Comparison of ENCODE assay signal across 11 cellular contexts in the genomic region with DNA sequence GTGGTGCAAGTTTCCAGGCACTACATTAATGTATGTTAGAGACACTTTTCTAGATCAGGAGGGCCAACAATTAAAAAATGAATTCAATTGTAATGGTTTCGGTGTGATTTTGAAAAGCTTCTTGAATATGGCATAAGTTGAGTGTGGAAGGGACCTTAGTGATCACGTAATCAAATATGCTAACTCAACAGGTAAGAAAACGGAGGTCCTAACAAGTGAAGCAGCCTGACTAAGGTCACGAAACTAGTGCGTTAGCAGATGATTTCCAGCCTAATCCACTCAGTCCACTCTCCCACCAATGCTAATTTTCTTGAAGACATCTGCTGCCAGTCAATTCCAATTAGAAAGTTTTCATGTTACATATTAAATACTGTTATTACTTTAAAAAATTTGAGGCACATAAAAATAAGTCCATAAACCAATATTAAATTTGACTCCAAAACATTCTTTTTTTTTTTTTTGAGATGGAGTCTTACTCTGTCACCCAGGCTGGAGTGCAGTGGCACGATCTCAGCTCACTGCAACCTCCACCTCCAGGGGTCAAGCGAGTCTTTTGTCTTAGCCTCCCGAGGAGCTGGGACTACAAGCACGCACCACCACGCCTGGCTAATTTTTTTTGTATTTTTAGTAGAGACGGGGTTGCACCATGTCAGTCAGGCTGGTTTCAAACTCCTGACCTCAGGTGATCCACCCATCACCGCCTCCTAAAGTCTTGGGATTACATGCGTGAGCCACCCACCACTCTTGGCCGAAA. TPM values are rescaled to one million over a fixed set of nuclear protein-coding genes. Genes with fewer than 3 reads are reported as not detected.
A peak's percentile ranks its signal among the peaks of the same experiment; 100 is the strongest.
DNase-seq lines count a peak whose midpoint lies in the region; ATAC-seq and TF ChIP-seq lines count a peak whose summit lies in the region.
"Had no signal": no experiment of that assay in that cellular context is flagged by ENCODE, and none has a peak within 500 bp of the region (broad histone marks: within the 10 kb centered on the region; RNA-seq: fewer than 3 reads in every experiment).

No MANE protein-coding gene starts in this region.

- 94% methylated on average over 9 of the region's 14 CpGs for WGBS in mammary epithelial cell (ENCODE audit: low coverage, missing lambda C conversion rate)

- H3K79me2 ChIP-seq in mammary epithelial cell (ENCODE audit: insufficient read depth, low read length): peaks cover 88% of the 10 kb centered on the region

- H3K4me1 ChIP-seq in HUES48 (ENCODE audit: control insufficient read depth, insufficient read depth, low read length) (peaks cover 7% of the 10 kb centered on the region; the same call in 1 of the 2 replicates), mammary epithelial cell (ENCODE audit: insufficient read depth, low read length) (no peaks in the 10 kb centered on the region)
- H3K4me1 ChIP-seq in naive thymus-derived CD4-positive, alpha-beta T cell (ENCODE audit: control insufficient read depth in 2 of 2, insufficient read depth in 2 of 2, low read length in 2 of 2): peaks cover 7 to 13% of the 10 kb centered on the region in 2 donors

- CTCF ChIA-PET in CD4-positive, alpha-beta T cell (lab: Charles Lee): interaction anchor here (0.6 to 2.6 kb wide), 2 partner anchors 34 to 66 kb away, joined by 3 to 10 read pairs; no protein-coding TSS in a partner anchor
- CTCF ChIA-PET in mammary epithelial cell (lab: Charles Lee; ENCODE audit: low non-redundant PET): no interaction called here
- CTCF ChIA-PET in naive thymus-derived CD4-positive, alpha-beta T cell (lab: Charles Lee): no interaction called here

- intact Hi-C loops in CD4-positive, alpha-beta T cell (cut with DNase I, micrococcal nuclease): loop anchor here in 1 of 2 experiments (10.0 kb wide), 1 partner anchor 61 kb away; no protein-coding TSS in a partner anchor
- intact Hi-C loops in mammary epithelial cell (cut with micrococcal nuclease) (no loop called here), posterior cingulate gyrus (cut with DNase I) (no loop called here)
- intact Hi-C loops in naive thymus-derived CD4-positive, alpha-beta T cell (cut with micrococcal nuclease): no loop called here

- H3K27ac Mint-ChIP-seq in CD4-positive, alpha-beta T cell: peak overlapping the region; percentile 50
- peak overlapping the region in 4 of 9 donors; percentile 13 to 77 (median 44) for H3K27ac Mint-ChIP-seq in naive thymus-derived CD4-positive, alpha-beta T cell

- H3K36me3 ChIP-seq in HUES48 (ENCODE audit: control insufficient read depth, insufficient read depth, low read length): peaks cover 13% of the 10 kb centered on the region
- H3K36me3 ChIP-seq in mammary epithelial cell (ENCODE audit: insufficient read depth, low read length): peaks cover 1% of the 10 kb centered on the region
- peaks cover 0 to 10% (median 0%) of the 10 kb centered on the region in 3 experiments for H3K36me3 ChIP-seq in naive thymus-derived CD4-positive, alpha-beta T cell (ENCODE audit: control insufficient read depth in 2 of 3, insufficient read depth in 3 of 3, low read length in 3 of 3)

- no peaks in the 10 kb centered on the region for H3K27me3 ChIP-seq in CD4-positive, alpha-beta T cell (ENCODE audit: control insufficient read depth, insufficient read depth, low read length)
- H3K27me3 ChIP-seq in HUES48 (ENCODE audit: control insufficient read depth, insufficient read depth, low read length): no peaks in the 10 kb centered on the region
- no peaks in the 10 kb centered on the region for H3K27me3 ChIP-seq in mammary epithelial cell (ENCODE audit: insufficient read depth, low read length)
- H3K27me3 ChIP-seq in naive thymus-derived CD4-positive, alpha-beta T cell (ENCODE audit: control insufficient read depth in 2 of 2, insufficient read depth in 2 of 2, low read length in 2 of 2): no peaks in the 10 kb centered on the region

- H3K36me3 Mint-ChIP-seq in CD4-positive, alpha-beta T cell (ENCODE audit: low read depth): peaks cover 30% of the 10 kb centered on the region
- peaks cover 0 to 13% (median 5%) of the 10 kb centered on the region in 5 donors for H3K36me3 Mint-ChIP-seq in naive thymus-derived CD4-positive, alpha-beta T cell

- POLR2A ChIA-PET in CD4-positive, alpha-beta T cell (lab: Charles Lee): no interaction called here
- POLR2A ChIA-PET in naive thymus-derived CD4-positive, alpha-beta T cell (lab: Charles Lee): no interaction called here

- no peak for TF ChIP-seq CTCF in CD4-positive, alpha-beta T cell (IDR thresholded peaks at IDR 0.05)
- no peak for TF ChIP-seq CTCF in mammary epithelial cell (conservative IDR thresholded peaks at IDR 0.05 in 1 of 2, IDR thresholded peaks at IDR 0.05 in 1 of 2; ENCODE audit: extremely low read depth in 1 of 2, insufficient read depth in 1 of 2, low read depth in 1 of 2, low read length in 2 of 2)

- no peak overlapping the region for H2AFZ ChIP-seq in mammary epithelial cell (ENCODE audit: low read depth, low read length)

- H3K27me3 Mint-ChIP-seq in CD4-positive, alpha-beta T cell: no peaks in the 10 kb centered on the region
- no peaks in the 10 kb centered on the region for H3K27me3 Mint-ChIP-seq in naive thymus-derived CD4-positive, alpha-beta T cell
- H3K27me3 Mint-ChIP-seq: stimulated activated naive B cell treated with anti-CD40 and anti-IgM and Interleukin-4, amounts not matched to agents 10 μg/mL and 1 μg/mL and 100 μg/mL, for 72 hours had no signal

- peak overlapping the region; percentile 79 for H3K4me3 Mint-ChIP-seq in CD4-positive, alpha-beta T cell
- H3K4me3 Mint-ChIP-seq in naive thymus-derived CD4-positive, alpha-beta T cell: peak overlapping the region; percentile 20 to 78 (median 58)

- H3K9ac ChIP-seq in HUES48 (ENCODE audit: low read depth, low read length): no peak overlapping the region
- no peak overlapping the region for H3K9ac ChIP-seq in mammary epithelial cell (ENCODE audit: insufficient read depth, low read length)

- dilution Hi-C loops in mammary epithelial cell (cut with HindIII; ENCODE audit: low sequenced_read_pairs): no loop called here

- peak overlapping the region; percentile 39; the same call in 1 of the 2 replicates for H3K4me3 ChIP-seq in HUES48 (ENCODE audit: low read depth, low read length)
- no peak overlapping the region for H3K4me3 ChIP-seq in mammary epithelial cell (replicated peaks in 1 of 3; ENCODE audit: insufficient read depth in 1 of 3, low read depth in 2 of 3, low read length in 3 of 3)
- no peak overlapping the region for H3K4me3 ChIP-seq in naive thymus-derived CD4-positive, alpha-beta T cell (ENCODE audit: low read length)

- DNase-seq in CD4-positive, alpha-beta T cell: no peak
- DNase-seq in mammary epithelial cell: no peak
- DNase-seq in naive thymus-derived CD4-positive, alpha-beta T cell: no peak
- no peak for DNase-seq in posterior cingulate gyrus
- no peak for DNase-seq in dermis blood vessel endothelial cell
- DNase-seq in inferior parietal cortex (ENCODE audit: extremely low spot score): no peak
- DNase-seq: caudate nucleus; right cardiac atrium; stimulated activated naive B cell treated with anti-CD40 and anti-IgM and Interleukin-4, amounts not matched to agents 10 μg/mL and 1 μg/mL and 100 μg/mL, for 72 hours had no signal

- peaks cover 49% of the 10 kb centered on the region for H3K4me1 Mint-ChIP-seq in CD4-positive, alpha-beta T cell (ENCODE audit: low read depth)
- peaks cover 18 to 62% (median 49%) of the 10 kb centered on the region in 7 donors for H3K4me1 Mint-ChIP-seq in naive thymus-derived CD4-positive, alpha-beta T cell

- H3K27ac ChIP-seq in CD4-positive, alpha-beta T cell (ENCODE audit: low read depth, low read length): no peak overlapping the region
- H3K27ac ChIP-seq in HUES48 (ENCODE audit: low read depth, low read length) (no peak overlapping the region), mammary epithelial cell (ENCODE audit: insufficient read depth, low read depth, low read length) (no peak overlapping the region)
- no peak overlapping the region for H3K27ac ChIP-seq in naive thymus-derived CD4-positive, alpha-beta T cell (ENCODE audit: low read depth, low read length)

- no peaks in the 10 kb centered on the region for H3K9me3 ChIP-seq in CD4-positive, alpha-beta T cell (ENCODE audit: control insufficient read depth, low read length)
- H3K9me3 ChIP-seq in HUES48 (ENCODE audit: control insufficient read depth, insufficient read depth, low read length) (no peaks in the 10 kb centered on the region), mammary epithelial cell (replicated peaks; ENCODE audit: insufficient read depth, low read length) (no peaks in the 10 kb centered on the region)
- H3K9me3 ChIP-seq in naive thymus-derived CD4-positive, alpha-beta T cell (ENCODE audit: control insufficient read depth in 2 of 3, low read length in 3 of 3): no peaks in the 10 kb centered on the region

- no peaks in the 10 kb centered on the region for H4K20me1 ChIP-seq in mammary epithelial cell (ENCODE audit: insufficient read depth, low read length)

- in situ Hi-C loops in mammary epithelial cell (cut with MboI; ENCODE audit: low sequenced_read_pairs in 2 of 2): no loop called here

- H3K4me2 ChIP-seq in mammary epithelial cell (ENCODE audit: insufficient read depth, low read depth, low read length): peak overlapping the region; percentile 25

- ATAC-seq in CD4-positive, alpha-beta T cell (ENCODE audit: poor library complexity): no peak
- no peak for ATAC-seq in naive thymus-derived CD4-positive, alpha-beta T cell
- ATAC-seq in HG03196 (IDR thresholded peaks at IDR 0.05; ENCODE audit: unreplicated experiment): no peak
- ATAC-seq: right cardiac atrium; stimulated activated naive B cell treated with anti-CD40 and anti-IgM and Interleukin-4, amounts not matched to agents 10 μg/mL and 1 μg/mL and 100 μg/mL, for 72 hours had no signal

- no TSS peak for BruUV-seq in mammary epithelial cell (replicated peaks; lab: Mats Ljungman, UMichigan)

- H3K9me3 Mint-ChIP-seq in CD4-positive, alpha-beta T cell: no peaks in the 10 kb centered on the region
- H3K9me3 Mint-ChIP-seq in naive thymus-derived CD4-positive, alpha-beta T cell: peaks cover 0 to 1% (median 0%) of the 10 kb centered on the region in 11 donors
- H3K9me3 Mint-ChIP-seq: stimulated activated naive B cell treated with anti-CD40 and anti-IgM and Interleukin-4, amounts not matched to agents 10 μg/mL and 1 μg/mL and 100 μg/mL, for 72 hours had no signal

RNA-seq across cellular contexts. Expression of a gene that starts 2.3 kb away (rescaled TPM):
- total RNA-seq in CD4-positive, alpha-beta T cell: 1 to 10 TPM; 9.0 to 9.6 TPM
- 10 to 100 TPM in 1 of 2 donors, 1 to 10 TPM in 1; 8.8 to 12.8 TPM for total RNA-seq in mammary epithelial cell
- polyA plus RNA-seq in mammary epithelial cell: 5.0 TPM
- 36.5 TPM for polyA minus RNA-seq in mammary epithelial cell
- total RNA-seq in naive thymus-derived CD4-positive, alpha-beta T cell: 10 to 100 TPM; 19.7 to 41.7 (median 30.8) TPM
- polyA plus RNA-seq in naive thymus-derived CD4-positive, alpha-beta T cell: 1 to 10 TPM; 7.7 to 7.8 TPM
- 22.0 and 24.7 TPM in 2 replicates for total RNA-seq in dermis blood vessel endothelial cell
